ENCODE assay signal across 1 cellular context in the genomic region with DNA sequence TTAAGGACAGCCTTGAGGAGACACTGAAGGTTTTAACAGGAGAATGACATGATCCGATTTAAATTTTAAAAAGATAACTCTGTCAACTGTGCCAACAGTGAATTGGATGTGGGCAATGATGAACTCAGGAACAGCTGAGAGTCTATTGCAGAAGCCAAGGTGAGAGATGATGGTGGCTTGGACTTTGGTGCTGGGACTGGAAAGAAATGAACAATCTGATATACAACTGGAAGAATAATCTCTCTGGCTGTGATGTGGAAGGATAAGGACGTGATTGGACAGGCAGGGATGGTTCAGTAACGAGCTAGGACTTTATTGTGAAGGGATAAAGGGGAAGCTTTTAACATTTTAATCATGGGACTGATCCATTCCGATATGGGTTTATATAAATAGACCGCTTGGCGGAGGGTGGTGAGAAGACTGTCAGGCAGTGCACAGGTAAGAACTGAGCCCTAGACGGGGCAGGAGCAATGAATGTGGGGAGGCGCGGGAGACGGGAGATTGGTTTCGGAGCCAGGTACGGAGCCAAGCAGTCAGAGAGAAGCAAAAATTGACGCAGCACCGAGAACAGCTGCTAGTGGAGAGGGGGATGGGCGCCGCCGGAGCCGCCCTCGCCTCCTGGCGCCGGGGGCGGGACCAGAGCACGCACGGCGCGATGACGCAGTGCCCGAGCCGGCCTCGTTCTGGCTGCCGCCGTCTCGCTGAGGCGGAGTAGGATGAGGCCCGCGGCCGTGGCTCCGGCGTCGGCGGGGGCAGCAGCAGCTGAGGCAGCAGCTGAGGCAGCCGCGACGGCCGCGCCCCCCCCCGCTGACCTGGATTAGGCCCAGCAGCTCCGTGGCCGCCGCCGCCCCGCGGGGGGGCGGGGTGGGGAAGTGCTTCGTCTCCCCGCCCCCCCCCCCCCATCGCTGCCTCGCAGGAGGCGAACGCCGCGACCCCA.
TF ChIP-seq lines count a peak whose summit lies in the region.

A gene with protein sequence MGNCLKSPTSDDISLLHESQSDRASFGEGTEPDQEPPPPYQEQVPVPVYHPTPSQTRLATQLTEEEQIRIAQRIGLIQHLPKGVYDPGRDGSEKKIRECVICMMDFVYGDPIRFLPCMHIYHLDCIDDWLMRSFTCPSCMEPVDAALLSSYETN (plus strand): TSS at position 663 of the 937 bp plus-strand sequence. CDS start 484 bp downstream, outside the sequence.

TF ChIP-seq in K562, 482 proteins besides CTCF, POLR2A, EP300 and RAD21 (continued from another document and continues in another):
- TF ChIP-seq, protein P1, sequence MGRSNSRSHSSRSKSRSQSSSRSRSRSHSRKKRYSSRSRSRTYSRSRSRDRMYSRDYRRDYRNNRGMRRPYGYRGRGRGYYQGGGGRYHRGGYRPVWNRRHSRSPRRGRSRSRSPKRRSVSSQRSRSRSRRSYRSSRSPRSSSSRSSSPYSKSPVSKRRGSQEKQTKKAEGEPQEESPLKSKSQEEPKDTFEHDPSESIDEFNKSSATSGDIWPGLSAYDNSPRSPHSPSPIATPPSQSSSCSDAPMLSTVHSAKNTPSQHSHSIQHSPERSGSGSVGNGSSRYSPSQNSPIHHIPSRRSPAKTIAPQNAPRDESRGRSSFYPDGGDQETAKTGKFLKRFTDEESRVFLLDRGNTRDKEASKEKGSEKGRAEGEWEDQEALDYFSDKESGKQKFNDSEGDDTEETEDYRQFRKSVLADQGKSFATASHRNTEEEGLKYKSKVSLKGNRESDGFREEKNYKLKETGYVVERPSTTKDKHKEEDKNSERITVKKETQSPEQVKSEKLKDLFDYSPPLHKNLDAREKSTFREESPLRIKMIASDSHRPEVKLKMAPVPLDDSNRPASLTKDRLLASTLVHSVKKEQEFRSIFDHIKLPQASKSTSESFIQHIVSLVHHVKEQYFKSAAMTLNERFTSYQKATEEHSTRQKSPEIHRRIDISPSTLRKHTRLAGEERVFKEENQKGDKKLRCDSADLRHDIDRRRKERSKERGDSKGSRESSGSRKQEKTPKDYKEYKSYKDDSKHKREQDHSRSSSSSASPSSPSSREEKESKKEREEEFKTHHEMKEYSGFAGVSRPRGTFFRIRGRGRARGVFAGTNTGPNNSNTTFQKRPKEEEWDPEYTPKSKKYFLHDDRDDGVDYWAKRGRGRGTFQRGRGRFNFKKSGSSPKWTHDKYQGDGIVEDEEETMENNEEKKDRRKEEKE (IDR thresholded peaks at IDR 0.05; ENCODE audit: borderline replicate concordance in 1 of 2, control insufficient read depth in 1 of 2, low read depth in 2 of 2, low read length in 1 of 2) = no peak
- TF ChIP-seq MAFF (IDR thresholded peaks at IDR 0.05; ENCODE audit: low read length) = no peak
- TF ChIP-seq, protein P2, sequence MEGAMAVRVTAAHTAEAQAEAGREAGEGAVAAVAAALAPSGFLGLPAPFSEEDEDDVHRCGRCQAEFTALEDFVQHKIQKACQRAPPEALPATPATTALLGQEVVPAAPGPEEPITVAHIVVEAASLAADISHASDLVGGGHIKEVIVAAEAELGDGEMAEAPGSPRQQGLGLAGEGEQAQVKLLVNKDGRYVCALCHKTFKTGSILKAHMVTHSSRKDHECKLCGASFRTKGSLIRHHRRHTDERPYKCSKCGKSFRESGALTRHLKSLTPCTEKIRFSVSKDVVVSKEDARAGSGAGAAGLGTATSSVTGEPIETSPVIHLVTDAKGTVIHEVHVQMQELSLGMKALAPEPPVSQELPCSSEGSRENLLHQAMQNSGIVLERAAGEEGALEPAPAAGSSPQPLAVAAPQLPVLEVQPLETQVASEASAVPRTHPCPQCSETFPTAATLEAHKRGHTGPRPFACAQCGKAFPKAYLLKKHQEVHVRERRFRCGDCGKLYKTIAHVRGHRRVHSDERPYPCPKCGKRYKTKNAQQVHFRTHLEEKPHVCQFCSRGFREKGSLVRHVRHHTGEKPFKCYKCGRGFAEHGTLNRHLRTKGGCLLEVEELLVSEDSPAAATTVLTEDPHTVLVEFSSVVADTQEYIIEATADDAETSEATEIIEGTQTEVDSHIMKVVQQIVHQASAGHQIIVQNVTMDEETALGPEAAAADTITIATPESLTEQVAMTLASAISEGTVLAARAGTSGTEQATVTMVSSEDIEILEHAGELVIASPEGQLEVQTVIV (CRISPR knock-in tag; IDR thresholded peaks at IDR 0.05; ENCODE audit: borderline replicate concordance) = no peak
- no peak for TF ChIP-seq BACH1 (tag; IDR thresholded peaks at IDR 0.05)
- TF ChIP-seq MBD2 (IDR thresholded peaks at IDR 0.05; ENCODE audit: borderline replicate concordance, low read depth) = peak; percentile 24; the same call in 1 of the 2 replicates
- TF ChIP-seq HLTF (IDR thresholded peaks at IDR 0.05) = peak; percentile 81; the same call in 1 of the 2 replicates
- no peak for TF ChIP-seq KDM4B (IDR thresholded peaks at IDR 0.05; ENCODE audit: borderline replicate concordance in 2 of 2, low read depth in 1 of 2)
- no peak for TF ChIP-seq ZNF644 (tag; IDR thresholded peaks at IDR 0.05; ENCODE audit: low read depth)
- TF ChIP-seq ELF2 (CRISPR knock-in tag; IDR thresholded peaks at IDR 0.05) = no peak
- no peak for TF ChIP-seq TEAD1 (CRISPR knock-in tag; IDR thresholded peaks at IDR 0.05)
- TF ChIP-seq SMARCB1 (IDR thresholded peaks at IDR 0.05; ENCODE audit: insufficient read length, low read depth) = no peak
- no peak for TF ChIP-seq XRCC5 (IDR thresholded peaks at IDR 0.05; ENCODE audit: low read depth, low read length)
- no peak for TF ChIP-seq MCM3 (IDR thresholded peaks at IDR 0.05)
- TF ChIP-seq SMAD3 (CRISPR knock-in tag; conservative IDR thresholded peaks at IDR 0.05) = no peak
- peak; percentile 70 for TF ChIP-seq POLR2AphosphoS5 (IDR thresholded peaks at IDR 0.05; ENCODE audit: control insufficient read depth, insufficient read depth, low read depth, low read length)
- TF ChIP-seq, protein P3, sequence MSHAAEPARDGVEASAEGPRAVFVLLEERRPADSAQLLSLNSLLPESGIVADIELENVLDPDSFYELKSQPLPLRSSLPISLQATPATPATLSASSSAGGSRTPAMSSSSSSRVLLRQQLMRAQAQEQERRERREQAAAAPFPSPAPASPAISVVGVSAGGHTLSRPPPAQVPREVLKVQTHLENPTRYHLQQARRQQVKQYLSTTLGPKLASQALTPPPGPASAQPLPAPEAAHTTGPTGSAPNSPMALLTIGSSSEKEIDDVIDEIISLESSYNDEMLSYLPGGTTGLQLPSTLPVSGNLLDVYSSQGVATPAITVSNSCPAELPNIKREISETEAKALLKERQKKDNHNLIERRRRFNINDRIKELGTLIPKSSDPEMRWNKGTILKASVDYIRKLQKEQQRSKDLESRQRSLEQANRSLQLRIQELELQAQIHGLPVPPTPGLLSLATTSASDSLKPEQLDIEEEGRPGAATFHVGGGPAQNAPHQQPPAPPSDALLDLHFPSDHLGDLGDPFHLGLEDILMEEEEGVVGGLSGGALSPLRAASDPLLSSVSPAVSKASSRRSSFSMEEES (CRISPR knock-in tag; IDR thresholded peaks at IDR 0.05) = no peak
- TF ChIP-seq MTF1 (CRISPR knock-in tag; IDR thresholded peaks at IDR 0.05; ENCODE audit: borderline replicate concordance) = no peak
- no peak for TF ChIP-seq ZNF316 (IDR thresholded peaks at IDR 0.05)
- TF ChIP-seq SRSF7 (optimal IDR thresholded peaks at IDR 0.05; ENCODE audit: low read depth, low read length) = no peak
- peak; percentile 97 for TF ChIP-seq CXXC5 (CRISPR knock-in tag; IDR thresholded peaks at IDR 0.05)
- TF ChIP-seq, protein P4, sequence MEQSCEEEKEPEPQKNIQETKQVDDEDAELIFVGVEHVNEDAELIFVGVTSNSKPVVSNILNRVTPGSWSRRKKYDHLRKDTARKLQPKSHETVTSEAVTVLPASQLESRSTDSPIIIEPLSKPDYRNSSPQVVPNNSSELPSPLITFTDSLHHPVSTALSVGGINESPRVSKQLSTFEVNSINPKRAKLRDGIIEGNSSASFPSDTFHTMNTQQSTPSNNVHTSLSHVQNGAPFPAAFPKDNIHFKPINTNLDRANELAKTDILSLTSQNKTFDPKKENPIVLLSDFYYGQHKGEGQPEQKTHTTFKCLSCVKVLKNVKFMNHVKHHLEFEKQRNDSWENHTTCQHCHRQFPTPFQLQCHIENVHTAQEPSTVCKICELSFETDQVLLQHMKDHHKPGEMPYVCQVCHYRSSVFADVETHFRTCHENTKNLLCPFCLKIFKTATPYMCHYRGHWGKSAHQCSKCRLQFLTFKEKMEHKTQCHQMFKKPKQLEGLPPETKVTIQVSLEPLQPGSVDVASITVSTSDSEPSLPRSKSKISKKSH (CRISPR knock-in tag; IDR thresholded peaks at IDR 0.05) = no peak
- TF ChIP-seq ZNF12 (CRISPR knock-in tag; IDR thresholded peaks at IDR 0.05) = no peak
- no peak for TF ChIP-seq HNRNPH1 (optimal IDR thresholded peaks at IDR 0.05; ENCODE audit: low read depth, low read length)
- TF ChIP-seq, protein P5, sequence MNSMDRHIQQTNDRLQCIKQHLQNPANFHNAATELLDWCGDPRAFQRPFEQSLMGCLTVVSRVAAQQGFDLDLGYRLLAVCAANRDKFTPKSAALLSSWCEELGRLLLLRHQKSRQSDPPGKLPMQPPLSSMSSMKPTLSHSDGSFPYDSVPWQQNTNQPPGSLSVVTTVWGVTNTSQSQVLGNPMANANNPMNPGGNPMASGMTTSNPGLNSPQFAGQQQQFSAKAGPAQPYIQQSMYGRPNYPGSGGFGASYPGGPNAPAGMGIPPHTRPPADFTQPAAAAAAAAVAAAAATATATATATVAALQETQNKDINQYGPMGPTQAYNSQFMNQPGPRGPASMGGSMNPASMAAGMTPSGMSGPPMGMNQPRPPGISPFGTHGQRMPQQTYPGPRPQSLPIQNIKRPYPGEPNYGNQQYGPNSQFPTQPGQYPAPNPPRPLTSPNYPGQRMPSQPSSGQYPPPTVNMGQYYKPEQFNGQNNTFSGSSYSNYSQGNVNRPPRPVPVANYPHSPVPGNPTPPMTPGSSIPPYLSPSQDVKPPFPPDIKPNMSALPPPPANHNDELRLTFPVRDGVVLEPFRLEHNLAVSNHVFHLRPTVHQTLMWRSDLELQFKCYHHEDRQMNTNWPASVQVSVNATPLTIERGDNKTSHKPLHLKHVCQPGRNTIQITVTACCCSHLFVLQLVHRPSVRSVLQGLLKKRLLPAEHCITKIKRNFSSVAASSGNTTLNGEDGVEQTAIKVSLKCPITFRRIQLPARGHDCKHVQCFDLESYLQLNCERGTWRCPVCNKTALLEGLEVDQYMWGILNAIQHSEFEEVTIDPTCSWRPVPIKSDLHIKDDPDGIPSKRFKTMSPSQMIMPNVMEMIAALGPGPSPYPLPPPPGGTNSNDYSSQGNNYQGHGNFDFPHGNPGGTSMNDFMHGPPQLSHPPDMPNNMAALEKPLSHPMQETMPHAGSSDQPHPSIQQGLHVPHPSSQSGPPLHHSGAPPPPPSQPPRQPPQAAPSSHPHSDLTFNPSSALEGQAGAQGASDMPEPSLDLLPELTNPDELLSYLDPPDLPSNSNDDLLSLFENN (IDR thresholded peaks at IDR 0.05; ENCODE audit: low read depth in 2 of 2, low read length in 2 of 2) = 0 out of 4 replicates have a peak, but pooled peaks of 1 of the 2 experiments have one; percentile 14
- TF ChIP-seq, protein P6, sequence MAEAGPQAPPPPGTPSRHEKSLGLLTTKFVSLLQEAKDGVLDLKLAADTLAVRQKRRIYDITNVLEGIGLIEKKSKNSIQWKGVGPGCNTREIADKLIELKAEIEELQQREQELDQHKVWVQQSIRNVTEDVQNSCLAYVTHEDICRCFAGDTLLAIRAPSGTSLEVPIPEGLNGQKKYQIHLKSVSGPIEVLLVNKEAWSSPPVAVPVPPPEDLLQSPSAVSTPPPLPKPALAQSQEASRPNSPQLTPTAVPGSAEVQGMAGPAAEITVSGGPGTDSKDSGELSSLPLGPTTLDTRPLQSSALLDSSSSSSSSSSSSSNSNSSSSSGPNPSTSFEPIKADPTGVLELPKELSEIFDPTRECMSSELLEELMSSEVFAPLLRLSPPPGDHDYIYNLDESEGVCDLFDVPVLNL (CRISPR knock-in tag; IDR thresholded peaks at IDR 0.05; ENCODE audit: low read depth) = no peak
- TF ChIP-seq, protein P7, sequence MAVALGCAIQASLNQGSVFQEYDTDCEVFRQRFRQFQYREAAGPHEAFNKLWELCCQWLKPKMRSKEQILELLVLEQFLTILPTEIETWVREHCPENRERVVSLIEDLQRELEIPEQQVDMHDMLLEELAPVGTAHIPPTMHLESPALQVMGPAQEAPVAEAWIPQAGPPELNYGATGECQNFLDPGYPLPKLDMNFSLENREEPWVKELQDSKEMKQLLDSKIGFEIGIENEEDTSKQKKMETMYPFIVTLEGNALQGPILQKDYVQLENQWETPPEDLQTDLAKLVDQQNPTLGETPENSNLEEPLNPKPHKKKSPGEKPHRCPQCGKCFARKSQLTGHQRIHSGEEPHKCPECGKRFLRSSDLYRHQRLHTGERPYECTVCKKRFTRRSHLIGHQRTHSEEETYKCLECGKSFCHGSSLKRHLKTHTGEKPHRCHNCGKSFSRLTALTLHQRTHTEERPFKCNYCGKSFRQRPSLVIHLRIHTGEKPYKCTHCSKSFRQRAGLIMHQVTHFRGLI (CRISPR knock-in tag; IDR thresholded peaks at IDR 0.05) = no peak
- TF ChIP-seq, protein P8, sequence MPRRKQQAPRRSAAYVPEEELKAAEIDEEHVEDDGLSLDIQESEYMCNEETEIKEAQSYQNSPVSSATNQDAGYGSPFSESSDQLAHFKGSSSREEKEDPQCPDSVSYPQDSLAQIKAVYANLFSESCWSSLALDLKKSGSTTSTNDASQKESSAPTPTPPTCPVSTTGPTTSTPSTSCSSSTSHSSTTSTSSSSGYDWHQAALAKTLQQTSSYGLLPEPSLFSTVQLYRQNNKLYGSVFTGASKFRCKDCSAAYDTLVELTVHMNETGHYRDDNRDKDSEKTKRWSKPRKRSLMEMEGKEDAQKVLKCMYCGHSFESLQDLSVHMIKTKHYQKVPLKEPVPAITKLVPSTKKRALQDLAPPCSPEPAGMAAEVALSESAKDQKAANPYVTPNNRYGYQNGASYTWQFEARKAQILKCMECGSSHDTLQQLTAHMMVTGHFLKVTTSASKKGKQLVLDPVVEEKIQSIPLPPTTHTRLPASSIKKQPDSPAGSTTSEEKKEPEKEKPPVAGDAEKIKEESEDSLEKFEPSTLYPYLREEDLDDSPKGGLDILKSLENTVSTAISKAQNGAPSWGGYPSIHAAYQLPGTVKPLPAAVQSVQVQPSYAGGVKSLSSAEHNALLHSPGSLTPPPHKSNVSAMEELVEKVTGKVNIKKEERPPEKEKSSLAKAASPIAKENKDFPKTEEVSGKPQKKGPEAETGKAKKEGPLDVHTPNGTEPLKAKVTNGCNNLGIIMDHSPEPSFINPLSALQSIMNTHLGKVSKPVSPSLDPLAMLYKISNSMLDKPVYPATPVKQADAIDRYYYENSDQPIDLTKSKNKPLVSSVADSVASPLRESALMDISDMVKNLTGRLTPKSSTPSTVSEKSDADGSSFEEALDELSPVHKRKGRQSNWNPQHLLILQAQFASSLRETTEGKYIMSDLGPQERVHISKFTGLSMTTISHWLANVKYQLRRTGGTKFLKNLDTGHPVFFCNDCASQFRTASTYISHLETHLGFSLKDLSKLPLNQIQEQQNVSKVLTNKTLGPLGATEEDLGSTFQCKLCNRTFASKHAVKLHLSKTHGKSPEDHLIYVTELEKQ (CRISPR knock-in tag; IDR thresholded peaks at IDR 0.05) = no peak
- TF ChIP-seq TCFL5 (CRISPR knock-in tag; conservative IDR thresholded peaks at IDR 0.05) = no peak
- no peak for TF ChIP-seq ZNF77 (CRISPR knock-in tag; IDR thresholded peaks at IDR 0.05)
- TF ChIP-seq, protein P9, sequence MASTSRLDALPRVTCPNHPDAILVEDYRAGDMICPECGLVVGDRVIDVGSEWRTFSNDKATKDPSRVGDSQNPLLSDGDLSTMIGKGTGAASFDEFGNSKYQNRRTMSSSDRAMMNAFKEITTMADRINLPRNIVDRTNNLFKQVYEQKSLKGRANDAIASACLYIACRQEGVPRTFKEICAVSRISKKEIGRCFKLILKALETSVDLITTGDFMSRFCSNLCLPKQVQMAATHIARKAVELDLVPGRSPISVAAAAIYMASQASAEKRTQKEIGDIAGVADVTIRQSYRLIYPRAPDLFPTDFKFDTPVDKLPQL (IDR thresholded peaks at IDR 0.05; ENCODE audit: extremely low read depth, insufficient read length) = no peak
- no peak for TF ChIP-seq ZNF764 (CRISPR knock-in tag; IDR thresholded peaks at IDR 0.05; ENCODE audit: low read depth)
